8 cellular contexts compared by ENCODE assay signal in the genomic region with DNA sequence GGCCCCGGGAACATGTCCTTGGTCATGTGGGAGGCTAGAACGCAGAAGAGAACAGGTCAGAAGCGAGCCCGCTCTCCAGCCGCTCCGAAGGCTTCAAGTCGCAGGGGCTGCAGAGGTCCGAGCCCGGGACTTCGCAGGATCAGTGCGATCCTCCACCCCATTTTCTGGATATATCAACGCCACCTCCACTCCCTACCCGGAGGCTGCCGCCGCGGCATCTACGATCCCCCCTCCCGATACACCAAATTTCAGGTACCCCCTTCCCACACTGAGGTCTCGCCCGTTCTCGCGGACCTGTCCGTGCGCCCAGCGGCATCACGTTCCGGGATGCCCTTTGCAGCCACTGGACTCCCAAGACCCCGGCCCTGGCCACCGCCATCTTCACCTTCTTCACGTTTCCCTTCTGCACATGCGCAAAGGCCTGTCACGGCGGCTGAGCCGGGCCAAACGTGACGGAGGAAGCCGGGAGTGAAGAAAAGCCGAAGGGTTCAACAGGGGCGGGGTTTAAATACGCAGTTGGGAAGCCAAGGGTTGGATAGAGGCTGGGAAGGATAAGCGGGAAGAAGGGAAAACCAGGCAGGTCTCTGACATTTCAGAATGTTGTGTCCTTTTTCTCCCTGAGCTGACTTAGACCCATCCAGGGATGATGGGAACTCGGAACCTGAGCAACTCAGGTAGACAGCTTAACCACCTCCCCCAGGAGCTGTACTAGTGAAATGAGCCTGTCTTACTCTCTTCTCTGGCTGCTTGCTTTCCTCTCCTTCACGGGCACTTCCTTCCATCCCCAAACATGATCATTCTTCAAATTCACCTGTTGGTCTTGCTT. TPM values are rescaled to one million over a fixed set of nuclear protein-coding genes. Genes with fewer than 3 reads are reported as not detected.
DNase-seq lines count a peak whose midpoint lies in the region; ATAC-seq and TF ChIP-seq lines count a peak whose summit lies in the region.

Gene NDUFB8 (minus strand): TSS at position 399 of the 826 bp plus-strand sequence. CDS start 20 bp downstream, at position 379.

- no peaks in the 10 kb centered on the region for H3K9me3 Mint-ChIP-seq in MCF 10A (ENCODE audit: unreplicated experiment)

- POLR2A ChIA-PET in MCF 10A (lab: Yijun Ruan, JAX): interaction anchor here (0.8 to 2.5 kb wide), 7 partner anchors 11 to 383 kb away, joined by 3 to 7 read pairs (median 3); partner anchors contain the start of genes SCD and SLF2

- peak within 1 kb of the TSS; percentile 94 for H3K27ac Mint-ChIP-seq in MCF 10A (ENCODE audit: low read depth, unreplicated experiment)

- DNase-seq in GM04504 (ENCODE audit: low read depth) (peak; percentile 51), NCI-H2227 treated with DMSO at 0.1 percent for 48 hours (lab: John Stamatoyannopoulos, UW) (peak; percentile 72), MCF 10A (ENCODE audit: unreplicated experiment) (peak; percentile 82)

- peaks cover 25% of the 10 kb centered on the region in 3 donors for H3K36me3 ChIP-seq in skeletal muscle tissue (ENCODE audit: control insufficient read depth in 3 of 3, insufficient read depth in 3 of 3, low read length in 3 of 3)

- H3K4me1 Mint-ChIP-seq in MCF 10A (ENCODE audit: insufficient read depth, unreplicated experiment): peaks cover 12% of the 10 kb centered on the region

- peak within 1 kb of the TSS; percentile 90 for H3K4me3 Mint-ChIP-seq in MCF 10A (ENCODE audit: unreplicated experiment)

- H3K4me1 ChIP-seq in skeletal muscle tissue (ENCODE audit: control insufficient read depth in 3 of 3, insufficient read depth in 3 of 3, low read length in 3 of 3): peaks cover 23 to 28% (median 27%) of the 10 kb centered on the region in 3 donors

- peak within 1 kb of the TSS; percentile 95 to 99 (median 96) for H3K9ac ChIP-seq in skeletal muscle tissue (ENCODE audit: low read depth in 1 of 3, low read length in 3 of 3)

- H3K9me3 ChIP-seq in iPS-18c (ENCODE audit: control insufficient read depth, insufficient read depth, low read length) (no peaks in the 10 kb centered on the region), skeletal muscle tissue (ENCODE audit: control insufficient read depth in 3 of 3, low read length in 3 of 3) (no peaks in the 10 kb centered on the region)

- H3K27me3 Mint-ChIP-seq in MCF 10A (ENCODE audit: insufficient read depth, unreplicated experiment): no peaks in the 10 kb centered on the region

- no peak for TF ChIP-seq CTCF in VCaP (conservative IDR thresholded peaks at IDR 0.05)
- no peak for TF ChIP-seq CTCF in MCF 10A (IDR thresholded peaks at IDR 0.05; ENCODE audit: unreplicated experiment)

- CTCF ChIA-PET in MCF 10A (lab: Yijun Ruan, JAX): interaction anchor here (0.8 to 3.7 kb wide), 5 partner anchors 12 to 348 kb away, joined by 3 to 24 read pairs (median 3); no protein-coding TSS in a partner anchor

- H3K4me3 ChIP-seq in iPS-18c (ENCODE audit: insufficient read depth, low read depth, low read length) (peak within 1 kb of the TSS; percentile 92), skeletal muscle tissue (ENCODE audit: low read length in 3 of 3) (peak within 1 kb of the TSS; percentile 96 to 99 (median 98))

- TSS peak; percentile 47 for BruUV-seq in MCF 10A (replicated peaks; lab: Mats Ljungman, UMichigan)

- peaks cover 17% of the 10 kb centered on the region for H3K36me3 Mint-ChIP-seq in MCF 10A (ENCODE audit: insufficient read depth, unreplicated experiment)

- H3K27ac ChIP-seq in VCaP (peak within 1 kb of the TSS; percentile 79), skeletal muscle tissue (ENCODE audit: low read depth, low read length) (peak within 1 kb of the TSS; percentile 94)

- peak; percentile 56 for ATAC-seq in HG02884 (IDR thresholded peaks at IDR 0.05; ENCODE audit: unreplicated experiment)
- ATAC-seq in HG03469 (IDR thresholded peaks at IDR 0.05; ENCODE audit: unreplicated experiment): no peak

- no peaks in the 10 kb centered on the region for H3K27me3 ChIP-seq in skeletal muscle tissue (ENCODE audit: control insufficient read depth in 3 of 3, insufficient read depth in 3 of 3, low read length in 3 of 3)

- intact Hi-C loops in MCF 10A (cut with micrococcal nuclease): loop anchor here (10.0 kb wide), 1 partner anchor 345 kb away; no protein-coding TSS in a partner anchor

RNA-seq across cellular contexts. Expression of gene NDUFB8, which starts in this region (rescaled TPM):
- 194 and 197 TPM in 2 replicates for total RNA-seq in MCF 10A (2022)
- 95.0 TPM for total RNA-seq in skeletal muscle tissue
